Comparison of ENCODE assay signal across 8 cellular contexts in the genomic region with DNA sequence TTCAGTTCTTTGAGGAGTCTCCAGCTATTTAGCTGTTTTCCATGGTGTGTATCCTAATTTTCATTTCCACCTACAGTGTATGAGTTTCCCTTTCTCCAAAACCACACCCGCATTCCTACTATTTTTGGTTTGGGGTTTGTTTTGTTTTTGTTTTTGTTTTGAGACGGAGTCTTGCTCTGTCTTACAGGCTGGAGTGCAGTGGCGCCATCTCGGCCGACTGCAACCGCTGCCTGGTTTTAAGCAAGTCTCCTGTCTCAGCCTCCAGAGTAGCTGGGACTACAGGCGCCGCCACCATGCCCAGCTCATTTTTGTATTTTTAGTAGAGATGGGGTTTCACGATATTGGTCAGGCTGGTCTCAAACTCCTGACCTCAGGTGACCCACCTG.
A peak's percentile ranks its signal among the peaks of the same experiment; 100 is the strongest.
DNase-seq lines count a peak whose midpoint lies in the region; ATAC-seq and TF ChIP-seq lines count a peak whose summit lies in the region.
"Not testable (repeated sequence)": the region's sequence is repeated elsewhere in the genome, so short reads cannot be mapped to it uniquely, and the experiment has no call there.

No MANE protein-coding gene starts in this region.

- peak overlapping the region; percentile 87 for H3K4me2 ChIP-seq in SU-DHL-6 (ENCODE audit: low read depth, low read length, poor library complexity, severe bottlenecking)
- H3K4me2 ChIP-seq in neuronal stem cell (ENCODE audit: insufficient read depth, low read length, poor library complexity, severe bottlenecking), result peak overlapping the region; percentile 67

- not testable (repeated sequence) for H2BK15ac ChIP-seq in neuronal stem cell (ENCODE audit: low read length)

- H3F3A ChIP-seq in SU-DHL-6 (ENCODE audit: insufficient read depth), result not testable (repeated sequence)

- H3K4me3 ChIP-seq in HEK293 (ENCODE audit: low read depth, low read length) (peak overlapping the region; percentile 51), SU-DHL-6 (ENCODE audit: insufficient read depth, low read length, poor library complexity, severe bottlenecking) (peak overlapping the region; percentile 77), brain microvascular endothelial cell (ENCODE audit: low read depth, low read length) (peak overlapping the region; percentile 88), left ventricle myocardium inferior (peak overlapping the region; percentile 76), neuronal stem cell (ENCODE audit: low read length in 2 of 2) (peak overlapping the region; percentile 79 to 87), vagina (peak overlapping the region; percentile 54 to 60)
- peak overlapping the region; percentile 68 for H3K4me3 ChIP-seq in Jurkat, Clone E6-1 (ENCODE audit: low read length)

- intact Hi-C loops in left ventricle myocardium inferior (cut with micrococcal nuclease); vagina (cut with DNase I): not testable (repeated sequence)

- H3K79me1 ChIP-seq in neuronal stem cell (ENCODE audit: low read depth, low read length), result not testable (repeated sequence)

- ATAC-seq in GM18499 (IDR thresholded peaks at IDR 0.05; ENCODE audit: insufficient read depth, unreplicated experiment), result peak; percentile 28

- in situ Hi-C loops in brain microvascular endothelial cell (cut with HindIII; ENCODE audit: low pct_ligation_motif_present, low sequenced_read_pairs), result not testable (repeated sequence)

- WGBS in neuronal stem cell (ENCODE audit: extremely low coverage in 2 of 2, insufficient read length in 2 of 2, insufficient replicate concordance in 1 of 2), 2 donors, result no CpG with 5 or more reads among the region's 9 CpGs

- H2BK5ac ChIP-seq in neuronal stem cell (ENCODE audit: low read length), result not testable (repeated sequence)

- H3K4me1 ChIP-seq in HEK293 (ENCODE audit: control insufficient read depth, insufficient read depth, low read length); neuronal stem cell (ENCODE audit: control insufficient read depth in 2 of 2, insufficient read depth in 1 of 2, low read depth in 1 of 2, low read length in 2 of 2); vagina: not testable (repeated sequence)
- H3K4me1 ChIP-seq in left ventricle myocardium inferior, result peaks cover 12% of the 10 kb centered on the region

- DNase-seq in Jurkat, Clone E6-1 (ENCODE audit: low read depth, low spot score); neuronal stem cell (ENCODE audit: low spot score); vagina (ENCODE audit: extremely low spot score in 2 of 2): not testable (repeated sequence)
- DNase-seq in brain microvascular endothelial cell (peak; percentile 42), left ventricle myocardium inferior (peak; percentile 26)

- not testable (repeated sequence) for H3K14ac ChIP-seq in neuronal stem cell (ENCODE audit: low read length)

- not testable (repeated sequence) for H2BK12ac ChIP-seq in neuronal stem cell (ENCODE audit: low read length)

- not testable (repeated sequence) for TF ChIP-seq CTCF in HEK293 (tag by site-specific recombination; IDR thresholded peaks at IDR 0.05); SU-DHL-6 (IDR thresholded peaks at IDR 0.05; ENCODE audit: insufficient read depth, low read length, poor library complexity, severe bottlenecking); brain microvascular endothelial cell (IDR thresholded peaks at IDR 0.05; ENCODE audit: low read depth, low read length, missing control alignments); left ventricle myocardium inferior (IDR thresholded peaks at IDR 0.05; ENCODE audit: borderline replicate concordance); vagina (IDR thresholded peaks at IDR 0.05)

- H2AFZ ChIP-seq in SU-DHL-6 (ENCODE audit: low read depth, low read length, severe bottlenecking), result peak overlapping the region; percentile 91
- peak overlapping the region; percentile 100 for H2AFZ ChIP-seq in neuronal stem cell (ENCODE audit: low read length)

- H3K23ac ChIP-seq in neuronal stem cell (ENCODE audit: low read depth, low read length, poor library complexity), result not testable (repeated sequence)

- POLR2A ChIA-PET in HEK293 (lab: Yijun Ruan, JAX), result interaction anchor here (1.7 to 1.8 kb wide), 2 partner anchors 9 to 10 kb away, joined by 5 to 18 read pairs; no protein-coding TSS in a partner anchor

- CTCF ChIA-PET in HEK293 (lab: Yijun Ruan, JAX), result interaction anchor here (0.8 kb wide), 1 partner anchor 118 kb away, joined by 5 read pairs; no protein-coding TSS in a partner anchor

- H3K9me3 ChIP-seq in HEK293 (ENCODE audit: control insufficient read depth, insufficient read depth, low read depth, low read length); SU-DHL-6 (ENCODE audit: insufficient read depth, low read length); left ventricle myocardium inferior (replicated peaks); neuronal stem cell (replicated peaks in 1 of 2; ENCODE audit: control insufficient read depth in 2 of 2, insufficient read depth in 1 of 2, low read depth in 1 of 2, low read length in 2 of 2); vagina: not testable (repeated sequence)

- H4K20me1 ChIP-seq in SU-DHL-6 (ENCODE audit: low read depth, low read length), result not testable (repeated sequence)

- not testable (repeated sequence) for H3K18ac ChIP-seq in neuronal stem cell (ENCODE audit: low read length)

- not testable (repeated sequence) for TF ChIP-seq POLR2A in vagina (IDR thresholded peaks at IDR 0.05)

- H3K4ac ChIP-seq in neuronal stem cell (ENCODE audit: low read length), result not testable (repeated sequence)

- H3K79me2 ChIP-seq in SU-DHL-6 (ENCODE audit: insufficient read depth, low read length), result peaks cover 21% of the 10 kb centered on the region

- peak overlapping the region; percentile 34; the same call in 1 of the 2 replicates for H3K27ac ChIP-seq in HEK293 (ENCODE audit: extremely low read depth, low read depth, low read length)
- H3K27ac ChIP-seq in SU-DHL-6 (ENCODE audit: low read depth, low read length), result 0 out of 2 replicates have a peak overlapping the region, but pooled peaks have one; percentile 38
- peak overlapping the region; percentile 100 for H3K27ac ChIP-seq in brain microvascular endothelial cell
- H3K27ac ChIP-seq in left ventricle myocardium inferior (replicated peaks), result peak overlapping the region; percentile 80
- not testable (repeated sequence) for H3K27ac ChIP-seq in neuronal stem cell (replicated peaks; ENCODE audit: low read length)
- peak overlapping the region; percentile 71 for H3K27ac ChIP-seq in vagina

- not testable (repeated sequence) for H2AK5ac ChIP-seq in neuronal stem cell (ENCODE audit: low read depth, low read length)

- not testable (repeated sequence) for H4K91ac ChIP-seq in neuronal stem cell (ENCODE audit: low read depth, low read length, poor library complexity)

- H2BK120ac ChIP-seq in neuronal stem cell (ENCODE audit: low read depth, low read length), result not testable (repeated sequence)

- not testable (repeated sequence) for H3K27me3 ChIP-seq in SU-DHL-6 (ENCODE audit: low read length); brain microvascular endothelial cell (replicated peaks); neuronal stem cell (ENCODE audit: control insufficient read depth in 3 of 3, insufficient read depth in 3 of 3, low read depth in 1 of 3, low read length in 3 of 3); vagina
- peaks cover 20% of the 10 kb centered on the region for H3K27me3 ChIP-seq in left ventricle myocardium inferior (ENCODE audit: low read depth)

- peak overlapping the region; percentile 80 for H3K9ac ChIP-seq in SU-DHL-6 (ENCODE audit: low read length)
- not testable (repeated sequence) for H3K9ac ChIP-seq in neuronal stem cell (ENCODE audit: low read depth, low read length, poor library complexity)

- H3K9me2 ChIP-seq in SU-DHL-6 (replicated peaks; ENCODE audit: insufficient read depth, low read length), result not testable (repeated sequence)

- peaks cover 0 to 26% of the 10 kb centered on the region in 2 experiments; a peak in 1 of 3 replicates for H3K36me3 ChIP-seq in HEK293 (ENCODE audit: control insufficient read depth in 2 of 2, insufficient read depth in 1 of 2, low read length in 2 of 2)
- not testable (repeated sequence) for H3K36me3 ChIP-seq in SU-DHL-6 (ENCODE audit: low read length); brain microvascular endothelial cell (replicated peaks); left ventricle myocardium inferior; neuronal stem cell (replicated peaks in 1 of 2; ENCODE audit: control insufficient read depth in 2 of 2, insufficient read depth in 2 of 2, low read length in 2 of 2)
- peaks cover 0 to 11% of the 10 kb centered on the region in 2 donors for H3K36me3 ChIP-seq in vagina

- H4K8ac ChIP-seq in neuronal stem cell (ENCODE audit: low read depth, low read length), result not testable (repeated sequence)

TF ChIP-seq in HEK293, 187 proteins besides CTCF, POLR2A, EP300 and RAD21:
- TF ChIP-seq ZNF394 (tag by site-specific recombination; IDR thresholded peaks at IDR 0.05; ENCODE audit: borderline replicate concordance) (peak; percentile 61; the same call in 1 of the 2 replicates), ZNF335 (tag by site-specific recombination; conservative IDR thresholded peaks at IDR 0.05) (peak; percentile 75)
